ENCODE assay signal across 29 cellular contexts in the genomic region with DNA sequence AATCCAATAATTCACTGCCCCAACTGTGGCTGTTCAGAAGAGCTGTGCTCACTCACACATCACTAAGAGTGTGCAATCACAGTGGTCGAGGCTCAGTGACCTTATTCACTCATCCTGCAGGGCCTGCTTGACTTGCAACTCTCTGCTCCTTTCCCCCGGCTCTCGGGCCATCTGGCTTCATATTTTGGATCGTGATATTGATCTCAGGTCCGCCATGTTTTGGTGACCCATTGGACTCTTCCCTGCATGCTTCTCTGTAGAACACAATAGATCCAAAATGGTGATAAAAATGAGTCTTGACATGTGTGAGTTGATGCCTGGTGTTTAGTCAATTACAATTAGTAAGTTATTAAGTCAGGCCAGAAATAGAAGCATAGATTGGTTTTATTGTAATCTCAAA.
"Had no signal": no experiment of that assay in that cellular context is flagged by ENCODE, and none has a peak within 500 bp of the region (broad histone marks: within the 10 kb centered on the region; RNA-seq: fewer than 3 reads in every experiment).

No MANE protein-coding gene starts in this region.

- DNase-seq: activated CD4-positive, alpha-beta memory T cell treated with anti-CD3 and anti-CD28 coated beads for 36 hours; activated CD4-positive, alpha-beta T cell treated with anti-CD3 and anti-CD28 coated beads for 36 hours; activated CD4-positive, alpha-beta T cell treated with anti-CD3 and anti-CD28 coated beads, Interleukin-2, amount 10 ng/mL, durations not matched to agents 24 days and 14 days; activated CD4-positive, CD25-positive, alpha-beta regulatory T cell; activated CD4-positive, CD25-positive, alpha-beta regulatory T cell treated with anti-CD3 and anti-CD28 coated beads, Interleukin-2, amount 50 U/mL, for 72 hours; activated CD8-positive, alpha-beta memory T cell treated with anti-CD3 and anti-CD28 coated beads, Interleukin-2, amount 10 ng/mL, durations not matched to agents 7 days and 5 days; activated CD8-positive, alpha-beta memory T cell treated with anti-CD3 and anti-CD28 coated beads, Interleukin-2, amount 50 U/mL, for 4 hours; activated CD8-positive, alpha-beta T cell treated with anti-CD3 and anti-CD28 coated beads, Interleukin-2, amount 10 ng/mL, durations not matched to agents 7 days and 5 days; activated effector memory CD4-positive, alpha-beta T cell treated with anti-CD3 and anti-CD28 coated beads, Interleukin-2, amount 50 U/mL, for 16 hours; activated naive CD4-positive, alpha-beta T cell treated with anti-CD3 and anti-CD28 coated beads for 36 hours; activated naive CD8-positive, alpha-beta T cell treated with anti-CD3 and anti-CD28 coated beads for 36 hours; activated naive CD8-positive, alpha-beta T cell treated with anti-CD3 and anti-CD28 coated beads, Interleukin-2, amount 50 U/mL, for 24 hours; activated T-cell treated with anti-CD3 and anti-CD28 coated beads, Interleukin-2, amount 50 U/mL, for 1 hour; activated T-cell treated with anti-CD3 and anti-CD28 coated beads, Interleukin-2, amount 50 U/mL, for 48 hours; adrenal gland; amygdala; aorta; body of pancreas; central memory CD4-positive, alpha-beta T cell; cerebellar nuclear complex; colonic mucosa; effector CD8-positive, alpha-beta T cell; foreskin fibroblast; head of caudate nucleus; T-helper 1 cell; T-helper 17 cell had no signal

- FAIRE-seq: endometrium, endothelial cell of umbilical vein, frontal cortex had no signal

- ATAC-seq: activated CD4-positive, alpha-beta T cell treated with anti-CD3 and anti-CD28 coated beads for 36 hours; activated CD8-positive, alpha-beta memory T cell treated with anti-CD3 and anti-CD28 coated beads, Interleukin-2, amount 10 ng/mL, durations not matched to agents 7 days and 5 days; activated CD8-positive, alpha-beta T cell treated with anti-CD3 and anti-CD28 coated beads, Interleukin-2, amount 10 ng/mL, durations not matched to agents 7 days and 5 days; activated naive CD8-positive, alpha-beta T cell treated with anti-CD3 and anti-CD28 coated beads, Interleukin-2, amount 50 U/mL, for 24 hours; body of pancreas; T-helper 17 cell had no signal
